Comparison of ENCODE assay signal across 27 cellular contexts in the genomic region with DNA sequence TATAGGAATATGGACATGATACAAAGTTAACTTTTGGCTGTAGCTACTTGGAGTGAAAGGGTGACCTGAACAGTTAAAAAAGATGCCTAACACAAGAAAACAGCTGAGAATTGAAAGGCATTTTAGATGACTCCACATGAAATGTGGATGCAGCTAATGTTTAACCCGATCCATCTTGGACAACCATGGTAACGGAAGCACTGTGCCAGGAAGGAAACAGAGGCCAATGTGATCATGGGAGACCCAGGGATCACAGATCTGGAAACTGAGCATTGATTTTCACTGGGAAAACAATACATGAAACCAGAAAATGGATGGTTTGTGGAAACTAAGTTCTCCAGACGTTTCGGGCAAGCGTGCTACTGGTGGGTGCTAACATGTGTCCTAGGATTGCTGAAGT.
DNase-seq lines count a peak whose midpoint lies in the region; ATAC-seq and FAIRE-seq lines count a peak whose summit lies in the region.
"Had no signal": no experiment of that assay in that cellular context is flagged by ENCODE, and none has a peak within 500 bp of the region (broad histone marks: within the 10 kb centered on the region; RNA-seq: fewer than 3 reads in every experiment).

No MANE protein-coding gene starts in this region.

- ATAC-seq in GM21786 (IDR thresholded peaks at IDR 0.05; ENCODE audit: unreplicated experiment) (no peak), GM18867 (IDR thresholded peaks at IDR 0.05; ENCODE audit: unreplicated experiment) (no peak)
- ATAC-seq: A549; CD8-positive, alpha-beta T cell had no signal

- peak; percentile 12 for DNase-seq in kidney tubule cell (ENCODE audit: low spot score)
- DNase-seq: 8988T; ACHN; AML-193; BE2C; C1 segment of cervical spinal cord; Caco-2; Calu3; CD4-positive, alpha-beta memory T cell; CD4-positive, alpha-beta T cell; CD4-positive, CD25-positive, alpha-beta regulatory T cell; CD8-positive, alpha-beta memory T cell; CD8-positive, alpha-beta T cell; COR-L47; DMS 273 treated with DMSO at 0.1 percent for 48 hours; DMS153; DMS53; DMS79; DMS79 treated with DMSO at 0.1 percent for 48 hours; DND-41; EL had no signal

- peak; percentile 49 for FAIRE-seq in islet of Langerhans (lab: Jason Lieb, UNC)
- FAIRE-seq: A204.1, A549, D721Med had no signal
